1 cellular context compared by ENCODE assay signal in the genomic region with DNA sequence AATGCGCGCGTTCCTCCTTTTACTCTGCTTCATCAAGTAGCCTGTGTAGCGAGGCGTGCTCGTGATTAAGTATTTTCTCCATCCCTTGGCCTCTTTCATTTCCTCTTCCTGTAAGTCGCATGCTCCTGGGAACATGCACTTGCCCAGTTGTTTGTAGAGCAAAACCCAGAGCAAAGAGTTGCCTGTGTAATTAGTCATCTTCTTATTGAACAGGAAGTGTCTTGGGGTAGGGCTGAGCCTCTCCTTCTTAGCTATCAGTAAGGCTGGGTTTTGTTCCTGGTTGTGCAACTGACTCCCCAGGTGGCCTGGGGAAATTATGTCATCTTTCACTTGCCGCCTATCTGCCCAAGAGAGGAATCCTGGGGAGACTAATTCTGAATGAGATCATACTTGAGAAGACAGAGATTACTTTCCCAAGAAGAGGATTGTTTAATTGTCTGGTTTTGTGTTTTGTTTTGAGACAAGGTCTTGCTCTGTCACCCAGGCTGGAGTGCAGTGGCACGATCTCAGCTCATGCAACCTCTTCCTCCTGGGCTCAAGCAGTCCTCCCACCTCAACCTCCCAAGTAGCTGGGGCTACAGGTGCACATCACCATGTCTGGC.
TF ChIP-seq lines count a peak whose summit lies in the region.

No MANE protein-coding gene starts in this region.

TF ChIP-seq in HEK293, 187 proteins besides CTCF, POLR2A, EP300 and RAD21 (continued from another document and continues in another):
- TF ChIP-seq ZBTB26 (tag by site-specific recombination; optimal IDR thresholded peaks at IDR 0.05) (peak; percentile 16), ZNF169 (tag by site-specific recombination; IDR thresholded peaks at IDR 0.05) (no peak), ZNF560 (tag by site-specific recombination; IDR thresholded peaks at IDR 0.05; ENCODE audit: borderline replicate concordance) (no peak), ZNF24 (tag by site-specific recombination; IDR thresholded peaks at IDR 0.05) (peak; percentile 88), PRDM4 (tag by site-specific recombination; IDR thresholded peaks at IDR 0.05) (0 out of 2 replicates have a peak, but pooled peaks have one; percentile 12), MZF1 (tag by site-specific recombination; IDR thresholded peaks at IDR 0.05; ENCODE audit: borderline replicate concordance) (peak; percentile 24; the same call in 1 of the 2 replicates), ZNF350 (tag by site-specific recombination; IDR thresholded peaks at IDR 0.05) (no peak), BCL6B (tag by site-specific recombination; IDR thresholded peaks at IDR 0.05) (no peak), ZNF140 (tag by site-specific recombination; IDR thresholded peaks at IDR 0.05) (no peak), ZNF302 (tag by site-specific recombination; IDR thresholded peaks at IDR 0.05; ENCODE audit: low read depth) (no peak), ZNF132 (tag by site-specific recombination; IDR thresholded peaks at IDR 0.05; ENCODE audit: borderline replicate concordance) (no peak), ZBTB44 (tag by site-specific recombination; IDR thresholded peaks at IDR 0.05) (no peak), ZIC2 (tag by site-specific recombination; IDR thresholded peaks at IDR 0.05) (peak; percentile 84), KLF8 (tag by site-specific recombination; IDR thresholded peaks at IDR 0.05) (peak; percentile 82), ZNF785 (tag by site-specific recombination; IDR thresholded peaks at IDR 0.05) (no peak), OVOL3 (tag by site-specific recombination; IDR thresholded peaks at IDR 0.05) (no peak), ZNF146 (tag by site-specific recombination; IDR thresholded peaks at IDR 0.05) (no peak), ZNF48 (tag by site-specific recombination; IDR thresholded peaks at IDR 0.05) (no peak), ZBTB8A (tag by site-specific recombination; IDR thresholded peaks at IDR 0.05) (0 out of 2 replicates have a peak, but pooled peaks have one; percentile 49), PRDM1 (tag by site-specific recombination; IDR thresholded peaks at IDR 0.05) (peak; percentile 87), ZNF341 (tag by site-specific recombination; IDR thresholded peaks at IDR 0.05; ENCODE audit: low read depth) (no peak), ZNF692 (tag by site-specific recombination; IDR thresholded peaks at IDR 0.05) (peak; percentile 76), ZBTB17 (tag by site-specific recombination; IDR thresholded peaks at IDR 0.05) (peak; percentile 91), OSR2 (tag by site-specific recombination; IDR thresholded peaks at IDR 0.05) (peak; percentile 34; the same call in 1 of the 2 replicates), KLF7 (tag by site-specific recombination; IDR thresholded peaks at IDR 0.05; ENCODE audit: borderline replicate concordance) (no peak), ZNF585B (tag by site-specific recombination; IDR thresholded peaks at IDR 0.05) (no peak), PRDM6 (tag by site-specific recombination; IDR thresholded peaks at IDR 0.05) (peak; percentile 82), ZNF658 (tag by site-specific recombination; IDR thresholded peaks at IDR 0.05) (no peak), ZNF529 (tag by site-specific recombination; IDR thresholded peaks at IDR 0.05; ENCODE audit: insufficient replicate concordance) (no peak), ZNF416 (tag by site-specific recombination; IDR thresholded peaks at IDR 0.05) (no peak), ZNF175 (tag by site-specific recombination; IDR thresholded peaks at IDR 0.05) (no peak), ZNF704 (tag by site-specific recombination; IDR thresholded peaks at IDR 0.05) (no peak), MYNN (tag by site-specific recombination; IDR thresholded peaks at IDR 0.05; ENCODE audit: borderline replicate concordance) (no peak)
- TF ChIP-seq, protein P1, sequence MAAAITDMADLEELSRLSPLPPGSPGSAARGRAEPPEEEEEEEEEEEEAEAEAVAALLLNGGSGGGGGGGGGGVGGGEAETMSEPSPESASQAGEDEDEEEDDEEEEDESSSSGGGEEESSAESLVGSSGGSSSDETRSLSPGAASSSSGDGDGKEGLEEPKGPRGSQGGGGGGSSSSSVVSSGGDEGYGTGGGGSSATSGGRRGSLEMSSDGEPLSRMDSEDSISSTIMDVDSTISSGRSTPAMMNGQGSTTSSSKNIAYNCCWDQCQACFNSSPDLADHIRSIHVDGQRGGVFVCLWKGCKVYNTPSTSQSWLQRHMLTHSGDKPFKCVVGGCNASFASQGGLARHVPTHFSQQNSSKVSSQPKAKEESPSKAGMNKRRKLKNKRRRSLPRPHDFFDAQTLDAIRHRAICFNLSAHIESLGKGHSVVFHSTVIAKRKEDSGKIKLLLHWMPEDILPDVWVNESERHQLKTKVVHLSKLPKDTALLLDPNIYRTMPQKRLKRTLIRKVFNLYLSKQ (tag by site-specific recombination; IDR thresholded peaks at IDR 0.05; ENCODE audit: borderline replicate concordance) = no peak
- TF ChIP-seq, protein P2, sequence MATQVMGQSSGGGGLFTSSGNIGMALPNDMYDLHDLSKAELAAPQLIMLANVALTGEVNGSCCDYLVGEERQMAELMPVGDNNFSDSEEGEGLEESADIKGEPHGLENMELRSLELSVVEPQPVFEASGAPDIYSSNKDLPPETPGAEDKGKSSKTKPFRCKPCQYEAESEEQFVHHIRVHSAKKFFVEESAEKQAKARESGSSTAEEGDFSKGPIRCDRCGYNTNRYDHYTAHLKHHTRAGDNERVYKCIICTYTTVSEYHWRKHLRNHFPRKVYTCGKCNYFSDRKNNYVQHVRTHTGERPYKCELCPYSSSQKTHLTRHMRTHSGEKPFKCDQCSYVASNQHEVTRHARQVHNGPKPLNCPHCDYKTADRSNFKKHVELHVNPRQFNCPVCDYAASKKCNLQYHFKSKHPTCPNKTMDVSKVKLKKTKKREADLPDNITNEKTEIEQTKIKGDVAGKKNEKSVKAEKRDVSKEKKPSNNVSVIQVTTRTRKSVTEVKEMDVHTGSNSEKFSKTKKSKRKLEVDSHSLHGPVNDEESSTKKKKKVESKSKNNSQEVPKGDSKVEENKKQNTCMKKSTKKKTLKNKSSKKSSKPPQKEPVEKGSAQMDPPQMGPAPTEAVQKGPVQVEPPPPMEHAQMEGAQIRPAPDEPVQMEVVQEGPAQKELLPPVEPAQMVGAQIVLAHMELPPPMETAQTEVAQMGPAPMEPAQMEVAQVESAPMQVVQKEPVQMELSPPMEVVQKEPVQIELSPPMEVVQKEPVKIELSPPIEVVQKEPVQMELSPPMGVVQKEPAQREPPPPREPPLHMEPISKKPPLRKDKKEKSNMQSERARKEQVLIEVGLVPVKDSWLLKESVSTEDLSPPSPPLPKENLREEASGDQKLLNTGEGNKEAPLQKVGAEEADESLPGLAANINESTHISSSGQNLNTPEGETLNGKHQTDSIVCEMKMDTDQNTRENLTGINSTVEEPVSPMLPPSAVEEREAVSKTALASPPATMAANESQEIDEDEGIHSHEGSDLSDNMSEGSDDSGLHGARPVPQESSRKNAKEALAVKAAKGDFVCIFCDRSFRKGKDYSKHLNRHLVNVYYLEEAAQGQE (tag by site-specific recombination; IDR thresholded peaks at IDR 0.05) = no peak
- TF ChIP-seq, protein P3, sequence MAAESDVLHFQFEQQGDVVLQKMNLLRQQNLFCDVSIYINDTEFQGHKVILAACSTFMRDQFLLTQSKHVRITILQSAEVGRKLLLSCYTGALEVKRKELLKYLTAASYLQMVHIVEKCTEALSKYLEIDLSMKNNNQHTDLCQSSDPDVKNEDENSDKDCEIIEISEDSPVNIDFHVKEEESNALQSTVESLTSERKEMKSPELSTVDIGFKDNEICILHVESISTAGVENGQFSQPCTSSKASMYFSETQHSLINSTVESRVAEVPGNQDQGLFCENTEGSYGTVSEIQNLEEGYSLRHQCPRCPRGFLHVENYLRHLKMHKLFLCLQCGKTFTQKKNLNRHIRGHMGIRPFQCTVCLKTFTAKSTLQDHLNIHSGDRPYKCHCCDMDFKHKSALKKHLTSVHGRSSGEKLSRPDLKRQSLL (tag by site-specific recombination; IDR thresholded peaks at IDR 0.05) = no peak
- TF ChIP-seq, protein P4, sequence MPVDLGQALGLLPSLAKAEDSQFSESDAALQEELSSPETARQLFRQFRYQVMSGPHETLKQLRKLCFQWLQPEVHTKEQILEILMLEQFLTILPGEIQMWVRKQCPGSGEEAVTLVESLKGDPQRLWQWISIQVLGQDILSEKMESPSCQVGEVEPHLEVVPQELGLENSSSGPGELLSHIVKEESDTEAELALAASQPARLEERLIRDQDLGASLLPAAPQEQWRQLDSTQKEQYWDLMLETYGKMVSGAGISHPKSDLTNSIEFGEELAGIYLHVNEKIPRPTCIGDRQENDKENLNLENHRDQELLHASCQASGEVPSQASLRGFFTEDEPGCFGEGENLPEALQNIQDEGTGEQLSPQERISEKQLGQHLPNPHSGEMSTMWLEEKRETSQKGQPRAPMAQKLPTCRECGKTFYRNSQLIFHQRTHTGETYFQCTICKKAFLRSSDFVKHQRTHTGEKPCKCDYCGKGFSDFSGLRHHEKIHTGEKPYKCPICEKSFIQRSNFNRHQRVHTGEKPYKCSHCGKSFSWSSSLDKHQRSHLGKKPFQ (tag by site-specific recombination; IDR thresholded peaks at IDR 0.05) = no peak
